14 cellular contexts compared by ENCODE assay signal in genomic region chr22:26134654-26135330, GRCh38. TPM values are rescaled to one million over a fixed set of nuclear protein-coding genes. Genes with fewer than 3 reads are reported as not detected.
DNase-seq lines count a peak whose midpoint lies in the region; ATAC-seq and TF ChIP-seq lines count a peak whose summit lies in the region.
"Had no signal": no experiment of that assay in that cellular context is flagged by ENCODE, and none has a peak within 500 bp of the region (broad histone marks: within the 10 kb centered on the region; RNA-seq: fewer than 3 reads in every experiment).

No MANE protein-coding gene starts in this region.

- no peak overlapping the region for H3K27ac Mint-ChIP-seq in stimulated activated naive CD8-positive, alpha-beta T cell treated with anti-CD3 and anti-CD28 coated beads, Interleukin-15, amount 100 ng/mL, for 72 hours
- H3K27ac Mint-ChIP-seq in chondrocyte (ENCODE audit: unreplicated experiment): no peak overlapping the region
- H3K27ac Mint-ChIP-seq: activated T-helper 2 cell treated with anti-CD3 and anti-CD28 coated beads, Interferon-gamma antibody, Interleukin-2, Interleukin-4, amounts not matched to agents 10 μg/mL and 5 μg/mL and 100 μg/mL, durations not matched to agents 14 hours and 24 hours and 36 hours; CD14-positive monocyte had no signal

- H3K9me3 ChIP-seq in Loucy (ENCODE audit: insufficient read depth, low read depth, low read length): no peaks in the 10 kb centered on the region
- H3K9me3 ChIP-seq in spleen: no peaks in the 10 kb centered on the region
- no peaks in the 10 kb centered on the region for H3K9me3 ChIP-seq in esophagus squamous epithelium

- H3K9me3 Mint-ChIP-seq in stimulated activated naive CD8-positive, alpha-beta T cell treated with anti-CD3 and anti-CD28 coated beads, Interleukin-15, amount 100 ng/mL, for 72 hours: no peaks in the 10 kb centered on the region
- no peaks in the 10 kb centered on the region for H3K9me3 Mint-ChIP-seq in chondrocyte (ENCODE audit: low read depth)
- H3K9me3 Mint-ChIP-seq: activated T-helper 2 cell treated with anti-CD3 and anti-CD28 coated beads, Interferon-gamma antibody, Interleukin-2, Interleukin-4, amounts not matched to agents 10 μg/mL and 5 μg/mL and 100 μg/mL, durations not matched to agents 14 hours and 24 hours and 36 hours had no signal

- WGBS in spleen, 5 donors: 75 to 84% (median 77%) methylated on average over 7 of the region's 7 CpGs
- 73 to 77% methylated on average over 7 of the region's 7 CpGs for WGBS in esophagus squamous epithelium, 2 donors
- WGBS in lower leg skin, 2 donors: 81 to 84% methylated on average over 7 of the region's 7 CpGs

- peak; percentile 63 for TF ChIP-seq CTCF in Loucy (conservative IDR thresholded peaks at IDR 0.05; ENCODE audit: low read length)
- TF ChIP-seq CTCF in chondrocyte (IDR thresholded peaks at IDR 0.05): peak; percentile 8
- no peak for TF ChIP-seq CTCF in spleen (IDR thresholded peaks at IDR 0.05 in 8 of 11, conservative IDR thresholded peaks at IDR 0.05 in 3 of 11)
- no peak for TF ChIP-seq CTCF in esophagus squamous epithelium (IDR thresholded peaks at IDR 0.05)
- no peak for TF ChIP-seq CTCF in lower leg skin (IDR thresholded peaks at IDR 0.05)

- H3K27ac ChIP-seq in spleen (no peak overlapping the region), esophagus squamous epithelium (no peak overlapping the region)

- intact Hi-C loops in spleen (cut with DNase I; ENCODE audit: low total_unique reads) (no loop called here), esophagus squamous epithelium (cut with DNase I) (no loop called here), lower leg skin (cut with DNase I; ENCODE audit: low total_unique reads) (no loop called here)

- H3K27me3 ChIP-seq in Loucy (ENCODE audit: insufficient read depth, low read length, poor library complexity, severe bottlenecking) (no peaks in the 10 kb centered on the region), spleen (replicated peaks in 1 of 7) (peaks cover 0 to 92% (median 1%) of the 10 kb centered on the region in 7 donors), esophagus squamous epithelium (peaks cover 0 to 86% (median 0%) of the 10 kb centered on the region in 4 donors)

- no peaks in the 10 kb centered on the region for H3K9me2 ChIP-seq in Loucy (replicated peaks; ENCODE audit: low read depth, low read length)

- H3K36me3 Mint-ChIP-seq in chondrocyte (ENCODE audit: low read depth): no peaks in the 10 kb centered on the region
- H3K36me3 Mint-ChIP-seq: CD14-positive monocyte had no signal

- no peaks in the 10 kb centered on the region for H3K79me2 ChIP-seq in Loucy (ENCODE audit: insufficient read depth, low read length)

- no peak overlapping the region for H3K4me3 Mint-ChIP-seq in stimulated activated naive CD8-positive, alpha-beta T cell treated with anti-CD3 and anti-CD28 coated beads, Interleukin-15, amount 100 ng/mL, for 72 hours
- no peak overlapping the region for H3K4me3 Mint-ChIP-seq in chondrocyte (ENCODE audit: unreplicated experiment)
- H3K4me3 Mint-ChIP-seq: CD14-positive monocyte had no signal

- no peak overlapping the region for H3K4me2 ChIP-seq in Loucy (ENCODE audit: low read depth, low read length, poor library complexity, severe bottlenecking)

- TF ChIP-seq POLR2A in spleen (IDR thresholded peaks at IDR 0.05) (no peak), esophagus squamous epithelium (IDR thresholded peaks at IDR 0.05) (no peak), lower leg skin (IDR thresholded peaks at IDR 0.05) (no peak)

- H3K9ac ChIP-seq in Loucy (ENCODE audit: low read depth, low read length, poor library complexity, severe bottlenecking): no peak overlapping the region

- H3K27me3 Mint-ChIP-seq in stimulated activated naive CD8-positive, alpha-beta T cell treated with anti-CD3 and anti-CD28 coated beads, Interleukin-15, amount 100 ng/mL, for 72 hours: peaks cover 8% of the 10 kb centered on the region
- peaks cover 2% of the 10 kb centered on the region for H3K27me3 Mint-ChIP-seq in chondrocyte (ENCODE audit: low read depth)

- H2AFZ ChIP-seq in Loucy (ENCODE audit: low read length): no peak overlapping the region

- ATAC-seq in stimulated activated naive CD8-positive, alpha-beta T cell treated with anti-CD3 and anti-CD28 coated beads, Interleukin-15, Interleukin-2, amounts not matched to agents 100 U/mL and 50 U/mL, for 24 hours: no peak
- ATAC-seq in stimulated activated naive CD8-positive, alpha-beta T cell treated with anti-CD3 and anti-CD28 coated beads, Interleukin-15, amount 100 ng/mL, for 72 hours: no peak
- no peak for ATAC-seq in GM19452 (IDR thresholded peaks at IDR 0.05; ENCODE audit: unreplicated experiment)

- no peaks in the 10 kb centered on the region for H3K4me1 ChIP-seq in Loucy (ENCODE audit: insufficient read depth, low read length, poor library complexity, severe bottlenecking)
- H3K4me1 ChIP-seq in spleen: no peaks in the 10 kb centered on the region
- H3K4me1 ChIP-seq in esophagus squamous epithelium: no peaks in the 10 kb centered on the region

- no peaks in the 10 kb centered on the region for H3K4me1 Mint-ChIP-seq in stimulated activated naive CD8-positive, alpha-beta T cell treated with anti-CD3 and anti-CD28 coated beads, Interleukin-15, amount 100 ng/mL, for 72 hours
- no peaks in the 10 kb centered on the region for H3K4me1 Mint-ChIP-seq in chondrocyte (ENCODE audit: low read depth)
- H3K4me1 Mint-ChIP-seq: CD14-positive monocyte had no signal

- H3K36me3 ChIP-seq in Loucy (ENCODE audit: insufficient read depth, low read length): no peaks in the 10 kb centered on the region
- H3K36me3 ChIP-seq in spleen: no peaks in the 10 kb centered on the region
- no peaks in the 10 kb centered on the region for H3K36me3 ChIP-seq in esophagus squamous epithelium

- H3F3A ChIP-seq in Loucy (ENCODE audit: low read depth): no peaks in the 10 kb centered on the region

- peak; percentile 4 for DNase-seq in stimulated activated naive CD8-positive, alpha-beta T cell treated with anti-CD3 and anti-CD28 coated beads, Interleukin-15, Interleukin-2, amounts not matched to agents 100 U/mL and 50 U/mL, for 24 hours
- DNase-seq in stimulated activated naive CD8-positive, alpha-beta T cell treated with anti-CD3 and anti-CD28 coated beads, Interleukin-15, amount 100 ng/mL, for 72 hours: no peak
- DNase-seq in chondrocyte (ENCODE audit: low spot score): no peak
- no peak for DNase-seq in spleen
- DNase-seq in esophagus squamous epithelium (lab: John Stamatoyannopoulos, UW): no peak
- no peak for DNase-seq in lower leg skin (ENCODE audit: low spot score in 2 of 2)
- DNase-seq: islet precursor cell; NCI-H2029; stimulated activated CD4-positive, alpha-beta T cell treated with anti-CD3 and anti-CD28 coated beads, Interleukin-12 subunit alpha, Interleukin-12 subunit beta, amount 100 ng/mL, for 4 hours had no signal

- H4K20me1 ChIP-seq in Loucy (ENCODE audit: insufficient read depth, low read length, poor library complexity, severe bottlenecking): no peaks in the 10 kb centered on the region

- no peak overlapping the region for H3K4me3 ChIP-seq in Loucy (ENCODE audit: low read length, poor library complexity, severe bottlenecking)
- no peak overlapping the region for H3K4me3 ChIP-seq in spleen
- H3K4me3 ChIP-seq in esophagus squamous epithelium: no peak overlapping the region
- H3K4me3 ChIP-seq in lower leg skin (ENCODE audit: low read depth, poor library complexity, severe bottlenecking): no peak overlapping the region

RNA-seq across cellular contexts. Expression of gene SEZ6L, which starts 34.5 kb away (rescaled TPM):
- total RNA-seq in chondrocyte (0.05 TPM in 1 of 3 replicates, not detected in the others), spleen (under 1 TPM in 6 of 7 donors, not detected in 1; 0.09 to 0.72 (median 0.46) TPM), esophagus squamous epithelium (under 1 TPM in 1 of 4 donors, not detected in 3; under 0.01 TPM), lower leg skin (under 1 TPM in 3 of 4 donors, not detected in 1; 0.19 to 0.52 (median 0.22) TPM)
- polyA plus RNA-seq in spleen: under 1 TPM in 2 of 3 donors, not detected in 1; 0.02 to 0.04 TPM
- total RNA-seq: activated T-helper 2 cell treated with anti-CD3 and anti-CD28 coated beads, Interferon-gamma antibody, Interleukin-2, Interleukin-4, amounts not matched to agents 10 μg/mL and 5 μg/mL and 100 μg/mL, durations not matched to agents 14 hours and 24 hours and 36 hours; fibroblast of lung had no signal
- polyA plus RNA-seq: fibroblast of lung had no signal

Comparison
In these comparisons a context has a peak if more than half of its experiments do, and no peak if none do; other contexts are left out.
1. CTCF ChIP-seq: peak in Loucy (single experiment) and chondrocyte (single experiment); none in spleen (0 of 11), esophagus squamous epithelium (0 of 6) and lower leg skin (0 of 3).